In the genomic region with DNA sequence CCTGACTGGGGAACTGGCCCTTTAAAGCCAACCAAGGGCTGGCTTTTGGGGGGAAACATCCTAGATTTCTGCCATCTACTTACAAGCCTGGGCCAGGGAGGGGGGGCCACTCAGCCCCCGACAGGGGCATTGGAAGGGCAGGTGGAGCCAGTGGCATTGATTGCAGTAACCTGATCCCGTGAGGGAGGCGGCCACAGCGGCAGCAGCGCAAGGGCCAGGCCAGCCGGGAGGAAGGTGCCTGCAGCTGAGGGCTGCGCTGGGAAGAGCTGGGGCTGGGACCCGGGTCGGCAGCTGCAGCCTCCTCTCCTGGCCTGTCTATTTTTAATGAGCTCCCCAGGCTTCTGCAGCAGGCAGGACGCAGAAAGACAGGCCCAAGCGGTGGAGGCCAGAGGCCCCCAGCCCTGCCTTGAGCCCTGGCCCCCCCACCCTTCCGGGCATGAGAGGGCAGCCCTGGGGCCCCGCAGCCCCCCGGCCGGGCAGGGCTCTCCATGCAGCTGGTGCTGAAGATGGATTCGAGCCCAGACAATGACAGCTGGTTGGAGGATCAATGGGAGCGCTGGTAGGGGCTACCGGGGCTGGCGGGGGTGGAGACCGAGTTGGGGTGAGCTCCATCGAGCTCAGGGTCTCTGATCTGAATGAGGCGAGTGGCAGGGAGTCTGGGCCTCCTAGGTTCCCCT, we compare ENCODE assay signal across 11 cellular contexts. TPM values are rescaled to one million over a fixed set of nuclear protein-coding genes. Genes with fewer than 3 reads are reported as not detected.
DNase-seq lines count a peak whose midpoint lies in the region; ATAC-seq and TF ChIP-seq lines count a peak whose summit lies in the region.
"Had no signal": no experiment of that assay in that cellular context is flagged by ENCODE, and none has a peak within 500 bp of the region (broad histone marks: within the 10 kb centered on the region; RNA-seq: fewer than 3 reads in every experiment).

No MANE protein-coding gene starts in this region.

- peaks cover 23% of the 10 kb centered on the region for H3K27me3 Mint-ChIP-seq in glutamatergic neuron (ENCODE audit: unreplicated experiment)
- H3K27me3 Mint-ChIP-seq in immature natural killer cell (ENCODE audit: low read depth in 3 of 3) = peaks cover 5 to 16% (median 13%) of the 10 kb centered on the region in 3 donors

- H3K36me3 Mint-ChIP-seq in glutamatergic neuron (ENCODE audit: unreplicated experiment) = no peaks in the 10 kb centered on the region
- peaks cover 0 to under 1% (median 0%) of the 10 kb centered on the region in 3 donors for H3K36me3 Mint-ChIP-seq in immature natural killer cell

- H3K27ac Mint-ChIP-seq in glutamatergic neuron (ENCODE audit: unreplicated experiment) (peak overlapping the region; percentile 86), immature natural killer cell (no peak overlapping the region)
- H3K27ac Mint-ChIP-seq: activated B cell treated with CpG ODN at 0.5 μM for 24 hours; activated naive CD4-positive, alpha-beta T cell treated with anti-CD3 and anti-CD28 coated beads, Interleukin-2, amount 50 U/mL, for 24 hours had no signal

- H3K4me3 Mint-ChIP-seq in glutamatergic neuron (ENCODE audit: unreplicated experiment) = peak overlapping the region; percentile 65
- no peak overlapping the region for H3K4me3 Mint-ChIP-seq in immature natural killer cell
- H3K4me3 Mint-ChIP-seq: activated B cell treated with CpG ODN at 0.5 μM for 24 hours; activated naive CD4-positive, alpha-beta T cell treated with anti-CD3 and anti-CD28 coated beads, Interleukin-2, amount 50 U/mL, for 24 hours had no signal

- H3K9me3 Mint-ChIP-seq in glutamatergic neuron (ENCODE audit: unreplicated experiment) = peaks cover 15% of the 10 kb centered on the region
- H3K9me3 Mint-ChIP-seq in immature natural killer cell = peaks cover 0 to 2% (median 0%) of the 10 kb centered on the region in 6 donors
- H3K9me3 Mint-ChIP-seq: activated B cell treated with CpG ODN at 0.5 μM for 24 hours; activated naive CD4-positive, alpha-beta T cell treated with anti-CD3 and anti-CD28 coated beads, Interleukin-2, amount 50 U/mL, for 24 hours had no signal

- H3K4me1 Mint-ChIP-seq in glutamatergic neuron (ENCODE audit: low read depth, unreplicated experiment) = peaks cover 61% of the 10 kb centered on the region
- peaks cover 0 to 4% of the 10 kb centered on the region in 2 donors for H3K4me1 Mint-ChIP-seq in immature natural killer cell
- H3K4me1 Mint-ChIP-seq: activated naive CD4-positive, alpha-beta T cell treated with anti-CD3 and anti-CD28 coated beads, Interleukin-2, amount 50 U/mL, for 24 hours had no signal

- intact Hi-C loops in Right ventricle myocardium inferior (cut with DNase I) = no loop called here
- intact Hi-C loops in left cardiac atrium (cut with DNase I) = no loop called here

- no peak for ATAC-seq in Right ventricle myocardium inferior
- ATAC-seq in left cardiac atrium = no peak
- ATAC-seq in HG03439 (IDR thresholded peaks at IDR 0.05; ENCODE audit: unreplicated experiment) = no peak

- TF ChIP-seq CTCF in glutamatergic neuron (IDR thresholded peaks at IDR 0.05; ENCODE audit: partially characterized antibody, unreplicated experiment) = no peak

- peak; percentile 50 for DNase-seq in Right ventricle myocardium inferior (ENCODE audit: missing footprints)
- DNase-seq in left cardiac atrium = no peak
- peak; percentile 65 to 82 for DNase-seq in NCI-H524 (lab: John Stamatoyannopoulos, UW)
- DNase-seq in glutamatergic neuron = peak; percentile 91
- no peak for DNase-seq in HUDEP-2 (lab: John Stamatoyannopoulos, UW; ENCODE audit: unreplicated experiment in 76 of 76)
- DNase-seq in NAMALWA (ENCODE audit: low spot score) = no peak
- DNase-seq in immature natural killer cell = no peak
- DNase-seq: activated B cell treated with CpG ODN at 0.5 μM for 24 hours had no signal

RNA-seq across cellular contexts. Expression of a gene that starts 10.5 kb away (rescaled TPM):
- total RNA-seq in Right ventricle myocardium inferior = not detected
- under 1 TPM; 0.47 to 0.50 TPM for total RNA-seq in left cardiac atrium
- 0.78 TPM for total RNA-seq in glutamatergic neuron (ENCODE audit: unreplicated experiment)
- not detected for polyA plus RNA-seq in immature natural killer cell
- polyA plus RNA-seq: AG04450 had no signal

RNA-seq across cellular contexts. Expression of a gene that starts 11.1 kb away (rescaled TPM):
- 5.9 TPM for total RNA-seq in Right ventricle myocardium inferior
- 1 to 10 TPM; 5.0 to 6.9 TPM for total RNA-seq in left cardiac atrium
- total RNA-seq in glutamatergic neuron (ENCODE audit: unreplicated experiment) = 299 TPM
- under 1 TPM in 2 of 3 donors, not detected in 1; 0.08 to 0.09 TPM for polyA plus RNA-seq in immature natural killer cell

RNA-seq across cellular contexts. Expression of a gene that starts 21.1 kb away (rescaled TPM):
- 10.4 TPM for total RNA-seq in Right ventricle myocardium inferior
- 10 to 100 TPM; 13.6 to 18.4 TPM for total RNA-seq in left cardiac atrium
- total RNA-seq in glutamatergic neuron (ENCODE audit: unreplicated experiment) = 51.8 TPM
- polyA plus RNA-seq in immature natural killer cell = 10 to 100 TPM; 51.0 to 69.9 (median 51.2) TPM

RNA-seq across cellular contexts. Expression of a gene that starts 25.9 kb away (rescaled TPM):
- total RNA-seq in Right ventricle myocardium inferior = not detected
- under 1 TPM; 0.32 to 0.50 TPM for total RNA-seq in left cardiac atrium
- 3.0 TPM for total RNA-seq in glutamatergic neuron (ENCODE audit: unreplicated experiment)
- under 1 TPM in 1 of 3 donors, not detected in 2; 0.96 TPM for polyA plus RNA-seq in immature natural killer cell
- polyA plus RNA-seq: AG04450 had no signal

RNA-seq across cellular contexts. Expression of a gene that starts 49.3 kb away (rescaled TPM):
- total RNA-seq in Right ventricle myocardium inferior = 69.8 TPM
- total RNA-seq in left cardiac atrium = 10 to 100 TPM; 59.2 to 62.9 TPM
- 44.0 TPM for total RNA-seq in glutamatergic neuron (ENCODE audit: unreplicated experiment)
- 10 to 100 TPM; 16.5 to 32.7 (median 20.8) TPM for polyA plus RNA-seq in immature natural killer cell

Comparison
In these comparisons a context has a peak if more than half of its experiments do, and no peak if none do; other contexts are left out.
1. DNase-seq: peak in Right ventricle myocardium inferior (single experiment), NCI-H524 (2 of 2) and glutamatergic neuron (single experiment); none in left cardiac atrium (single experiment), HUDEP-2 (0 of 76), NAMALWA (single experiment) and immature natural killer cell (0 of 3).
2. RNA of a gene that starts 11.1 kb away (total RNA-seq): 299 TPM in glutamatergic neuron (single experiment); 5.0 to 6.9 TPM in left cardiac atrium and 5.9 TPM in Right ventricle myocardium inferior (single experiment); every median in the first group is over 10 times any median in the second.